9 cellular contexts compared by ENCODE assay signal in the genomic region with DNA sequence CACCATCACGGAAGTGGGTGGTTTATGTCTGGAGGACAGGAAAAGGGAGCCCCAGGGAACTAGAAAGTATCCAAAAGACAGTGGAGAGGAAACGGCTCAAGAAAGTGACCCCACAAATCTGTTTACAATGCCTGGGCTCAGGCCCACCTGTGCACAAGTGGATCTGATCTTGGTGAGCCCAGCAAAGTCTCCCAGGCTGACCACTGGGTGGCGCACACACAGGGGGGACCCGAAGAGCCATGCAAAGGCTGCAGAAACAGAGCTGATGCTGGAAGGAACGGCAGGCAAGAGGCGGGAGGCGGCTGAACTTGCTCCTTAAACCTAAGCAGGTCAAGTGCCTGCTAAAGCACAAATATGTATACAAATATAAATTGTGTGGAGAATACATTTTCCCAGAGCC. TPM values are rescaled to one million over a fixed set of nuclear protein-coding genes. Genes with fewer than 3 reads are reported as not detected.
DNase-seq lines count a peak whose midpoint lies in the region; ATAC-seq, FAIRE-seq and TF ChIP-seq lines count a peak whose summit lies in the region.
"Had no signal": no experiment of that assay in that cellular context is flagged by ENCODE, and none has a peak within 500 bp of the region (broad histone marks: within the 10 kb centered on the region; RNA-seq: fewer than 3 reads in every experiment).

No MANE protein-coding gene starts in this region.

- TF ChIP-seq EP300 in H1 (IDR thresholded peaks at IDR 0.05; ENCODE audit: borderline replicate concordance in 1 of 2, low read depth in 2 of 2, low read length in 2 of 2): no peak

- peaks cover 17% of the 10 kb centered on the region for H3K4me1 Mint-ChIP-seq in nephron
- H3K4me1 Mint-ChIP-seq: activated naive CD4-positive, alpha-beta T cell treated with anti-CD3 and anti-CD28 coated beads, Interleukin-2, amount 50 U/mL, for 24 hours had no signal

- peak; percentile 28 for FAIRE-seq in H1 (lab: Jason Lieb, UNC)

- H3K27me3 Mint-ChIP-seq in nephron (ENCODE audit: low read depth): no peaks in the 10 kb centered on the region
- H3K27me3 Mint-ChIP-seq: activated naive CD4-positive, alpha-beta T cell treated with anti-CD3 and anti-CD28 coated beads, Interleukin-2, amount 50 U/mL, for 24 hours had no signal

- peaks cover 28% of the 10 kb centered on the region for H3K36me3 Mint-ChIP-seq in nephron (ENCODE audit: low read depth)

- TF ChIP-seq RAD21 in H1 (IDR thresholded peaks at IDR 0.05 in 1 of 2, conservative IDR thresholded peaks at IDR 0.05 in 1 of 2; ENCODE audit: low read depth in 2 of 2, low read length in 2 of 2): peak; percentile 48 to 59

- no peaks in the 10 kb centered on the region for H3K4me1 ChIP-seq in H1 (replicated peaks in 1 of 4; ENCODE audit: control insufficient read depth in 3 of 4, insufficient read depth in 4 of 4, low read length in 3 of 4)

- no peak overlapping the region for H3K14ac ChIP-seq in H1 (ENCODE audit: insufficient read length)

- H3K4me3 Mint-ChIP-seq in nephron: no peak overlapping the region
- H3K4me3 Mint-ChIP-seq: activated naive CD4-positive, alpha-beta T cell treated with anti-CD3 and anti-CD28 coated beads, Interleukin-2, amount 50 U/mL, for 24 hours had no signal

- H3K9me3 ChIP-seq in MG63: no peaks in the 10 kb centered on the region
- no peaks in the 10 kb centered on the region for H3K9me3 ChIP-seq in H1 (ENCODE audit: insufficient read depth in 2 of 2, low read depth in 1 of 2, low read length in 1 of 2)

- H3K79me2 ChIP-seq in H1 (ENCODE audit: control insufficient read depth in 1 of 2, insufficient read depth in 2 of 2, low read length in 2 of 2): no peaks in the 10 kb centered on the region

- no peak overlapping the region for H4K8ac ChIP-seq in H1 (ENCODE audit: extremely low read depth, insufficient read depth, low read length)

- ATAC-seq in omental fat pad (ENCODE audit: low FRiP score): no peak

- no peak overlapping the region for H2AK5ac ChIP-seq in H1 (ENCODE audit: low read depth, low read length)

- no peak overlapping the region for H2BK5ac ChIP-seq in H1 (ENCODE audit: low read depth, low read length)

- peaks cover 12% of the 10 kb centered on the region for H3K36me3 ChIP-seq in MG63
- H3K36me3 ChIP-seq in H1 (ENCODE audit: control insufficient read depth in 2 of 4, insufficient read depth in 4 of 4, low read length in 3 of 4): peaks cover 0 to 4% (median 2%) of the 10 kb centered on the region in 4 experiments; a peak in 4 of 8 replicates

- no peak overlapping the region for H2AFZ ChIP-seq in H1 (ENCODE audit: low read length)

- peaks cover 14% of the 10 kb centered on the region for H3K9me3 Mint-ChIP-seq in nephron
- H3K9me3 Mint-ChIP-seq: activated naive CD4-positive, alpha-beta T cell treated with anti-CD3 and anti-CD28 coated beads, Interleukin-2, amount 50 U/mL, for 24 hours had no signal

- H3K18ac ChIP-seq in H1 (ENCODE audit: extremely low read depth, low read length): no peak overlapping the region

- 13% methylated on average over 3 of the region's 7 CpGs; no CpG with 5 or more reads in 1 of the 2 experiments for WGBS in H1 (ENCODE audit: extremely low coverage in 1 of 2, insufficient coverage in 1 of 2, insufficient read length in 1 of 2, insufficient replicate concordance in 2 of 2, low coverage in 1 of 2, low lambda C conversion rate in 2 of 2, missing lambda C conversion rate in 1 of 2), 2 experiments

- H3K4me3 ChIP-seq in MG63 (no peak overlapping the region), H1 (ENCODE audit: extremely low read depth in 1 of 4, insufficient read depth in 2 of 4, low read depth in 3 of 4, low read length in 4 of 4) (no peak overlapping the region)

- H3K4me2 ChIP-seq in H1 (ENCODE audit: insufficient read depth in 1 of 2, low read depth in 2 of 2, low read length in 2 of 2): no peak overlapping the region

- no peak overlapping the region for H3K9ac ChIP-seq in H1 (replicated peaks in 1 of 4; ENCODE audit: extremely low read depth in 1 of 4, low read depth in 3 of 4, low read length in 3 of 4)

- H2BK15ac ChIP-seq in H1 (ENCODE audit: low read length): no peak overlapping the region

- H3K79me1 ChIP-seq in H1 (ENCODE audit: low read depth, low read length): no peaks in the 10 kb centered on the region

- no peak overlapping the region for H3K56ac ChIP-seq in H1 (replicated peaks; ENCODE audit: insufficient read length, low read depth, low read length)

- CTCF ChIA-PET in H1 (lab: Charles Lee; ENCODE audit: partially characterized antibody): interaction anchor here (0.6 to 3.7 kb wide), 16 partner anchors 9 to 547 kb away, joined by 3 to 21 read pairs (median 4); partner anchors contain the start of genes HAUS7 and TREX2

- H4K5ac ChIP-seq in H1 (ENCODE audit: insufficient read length, low read depth, low read length): no peak overlapping the region

- POLR2A ChIA-PET in H1 (lab: Charles Lee; ENCODE audit: partially characterized antibody): no interaction called here

- H2BK20ac ChIP-seq in H1 (ENCODE audit: low read length): no peak overlapping the region

- TF ChIP-seq CTCF in H1 (IDR thresholded peaks at IDR 0.05; ENCODE audit: control extremely low read depth in 1 of 3, insufficient read depth in 1 of 3, low read depth in 1 of 3, low read length in 3 of 3): peak in 2 of 3 experiments; percentile 73 to 76; a peak in 3 of 4 replicates
- TF ChIP-seq CTCF in nephron (IDR thresholded peaks at IDR 0.05; ENCODE audit: unreplicated experiment in 3 of 3): peak; percentile 48 to 63 (median 52)
- TF ChIP-seq CTCF in omental fat pad (IDR thresholded peaks at IDR 0.05): no peak

- H3K23me2 ChIP-seq in H1 (ENCODE audit: low read depth, low read length): no peaks in the 10 kb centered on the region

- peaks cover 0 to 2% of the 10 kb centered on the region in 2 experiments for H4K20me1 ChIP-seq in H1 (replicated peaks in 1 of 2; ENCODE audit: control insufficient read depth in 1 of 2, insufficient read depth in 2 of 2, low read length in 2 of 2)

- no peak overlapping the region for H4K91ac ChIP-seq in H1 (replicated peaks; ENCODE audit: insufficient read length, low read length)

- DNase-seq in NCI-H1694 treated with DMSO at 0.1 percent for 48 hours (lab: John Stamatoyannopoulos, UW) (peak; percentile 13), NCI-H1694 (lab: John Stamatoyannopoulos, UW) (no peak), MG63 (peak; percentile 31), H1 (ENCODE audit: low read depth in 1 of 2, low spot score in 2 of 2) (no peak), LoVo (ENCODE audit: low spot score) (no peak), omental fat pad (ENCODE audit: low spot score) (no peak)
- DNase-seq in activated CD4-positive, alpha-beta T cell treated with anti-CD3 and anti-CD28 coated beads for 1 hour: peak; percentile 26

- H3K27ac Mint-ChIP-seq in nephron: no peak overlapping the region
- H3K27ac Mint-ChIP-seq: activated naive CD4-positive, alpha-beta T cell treated with anti-CD3 and anti-CD28 coated beads, Interleukin-2, amount 50 U/mL, for 24 hours had no signal

- H3K27me3 ChIP-seq in MG63: no peaks in the 10 kb centered on the region
- H3K27me3 ChIP-seq in H1 (replicated peaks in 1 of 4; ENCODE audit: control insufficient read depth in 3 of 4, extremely low read depth in 1 of 4, insufficient read depth in 3 of 4, low read length in 3 of 4): no peaks in the 10 kb centered on the region

- H3K23ac ChIP-seq in H1 (ENCODE audit: insufficient read length): no peak overlapping the region

- no peak overlapping the region for H3K27ac ChIP-seq in H1 (ENCODE audit: low read depth, low read length)

- no peak overlapping the region for H2BK12ac ChIP-seq in H1 (ENCODE audit: low read depth, low read length)

- no peak for TF ChIP-seq POLR2A in H1 (IDR thresholded peaks at IDR 0.05; ENCODE audit: control extremely low read depth in 1 of 2, low read depth in 2 of 2, low read length in 2 of 2)

- H3K4ac ChIP-seq in H1 (replicated peaks; ENCODE audit: insufficient read length, low read depth, low read length): no peak overlapping the region

- no peak overlapping the region for H2BK120ac ChIP-seq in H1 (replicated peaks; ENCODE audit: low read depth, low read length)

RNA-seq across cellular contexts. Expression of gene HAUS7, which starts 9.6 kb away (rescaled TPM):
- total RNA-seq in MG63 (2014; rRNA removed; shearing (Covaris generic); ENCODE audit: low replicate concordance): 42.4 and 101 TPM in 2 replicates
- total RNA-seq in H1 (2021; fragmentation: NEBNext Ultra II Directional; extraction: Animal tissue kit (Norgen Biotek cat#: 25700)): 53.4 and 54.0 TPM in 2 replicates
- polyA plus RNA-seq in H1 (2011; rRNA removed): 45.4 and 56.9 TPM in 2 replicates
- polyA plus RNA-seq in H1 (2011; cell fraction: cytosol; rRNA removed): 55.1 TPM
- polyA plus RNA-seq in H1 (2011; cell fraction: nucleus; rRNA removed): 89.9 TPM
- 22.9 to 64.8 TPM (median 56.1 TPM) in 4 replicates for polyA plus RNA-seq in H1 (2012, experiment 1 of 2)
- 50.9 TPM for polyA plus RNA-seq in H1 (2012, experiment 2 of 2)
- 30.3 TPM for polyA plus RNA-seq in H1 (2013, experiment 1 of 2)
- 32.6 TPM for polyA plus RNA-seq in H1 (2013, experiment 2 of 2)
- polyA minus RNA-seq in H1 (2011; rRNA and poly(A)+ RNA removed): 30.5 and 30.6 TPM in 2 replicates
- 20.8 TPM for polyA minus RNA-seq in H1 (2011; cell fraction: cytosol; rRNA and poly(A)+ RNA removed)
- polyA minus RNA-seq in H1 (2011; cell fraction: nucleus; rRNA and poly(A)+ RNA removed): 17.5 TPM
- 10 to 100 TPM; 14.9 to 35.0 (median 23.9) TPM for total RNA-seq in omental fat pad

RNA-seq across cellular contexts. Expression of gene TREX2, which starts 15.0 kb away (rescaled TPM):
- total RNA-seq in MG63 (2014; rRNA removed; shearing (Covaris generic); ENCODE audit: low replicate concordance): 12.0 TPM in 1 of 2 replicates, not detected in the other
- 0.69 and 0.71 TPM in 2 replicates for total RNA-seq in H1 (2021; fragmentation: NEBNext Ultra II Directional; extraction: Animal tissue kit (Norgen Biotek cat#: 25700))
- polyA plus RNA-seq in H1 (2011; rRNA removed): 0.80 and 1.5 TPM in 2 replicates
- 0.79 TPM for polyA plus RNA-seq in H1 (2011; cell fraction: cytosol; rRNA removed)
- 4.4 TPM for polyA plus RNA-seq in H1 (2011; cell fraction: nucleus; rRNA removed)
- polyA plus RNA-seq in H1 (2012, experiment 1 of 2): 0.30 to 0.61 TPM (median 0.49 TPM) in 4 replicates
- polyA plus RNA-seq in H1 (2012, experiment 2 of 2): 0.68 TPM
- 0.39 TPM for polyA plus RNA-seq in H1 (2013, experiment 1 of 2)
- 0.31 TPM for polyA plus RNA-seq in H1 (2013, experiment 2 of 2)
- polyA minus RNA-seq in H1 (2011; rRNA and poly(A)+ RNA removed): 0.22 and 0.38 TPM in 2 replicates
- 2.0 TPM for polyA minus RNA-seq in H1 (2011; cell fraction: cytosol; rRNA and poly(A)+ RNA removed)
- polyA minus RNA-seq in H1 (2011; cell fraction: nucleus; rRNA and poly(A)+ RNA removed): 5.1 TPM
- 1 to 10 TPM in 3 of 4 donors, under 1 TPM in 1; 0.69 to 4.2 (median 1.2) TPM for total RNA-seq in omental fat pad

RNA-seq across cellular contexts. Expression of gene BGN, which starts 34.0 kb away (rescaled TPM):
- total RNA-seq in MG63 (2014; rRNA removed; shearing (Covaris generic); ENCODE audit: low replicate concordance): 35.9 and 94.7 TPM in 2 replicates
- 2.1 and 2.4 TPM in 2 replicates for total RNA-seq in H1 (2021; fragmentation: NEBNext Ultra II Directional; extraction: Animal tissue kit (Norgen Biotek cat#: 25700))
- 1.8 and 2.7 TPM in 2 replicates for polyA plus RNA-seq in H1 (2011; rRNA removed)
- 0.84 TPM for polyA plus RNA-seq in H1 (2011; cell fraction: cytosol; rRNA removed)
- 1.7 TPM for polyA plus RNA-seq in H1 (2011; cell fraction: nucleus; rRNA removed)
- polyA plus RNA-seq in H1 (2012, experiment 1 of 2): 2.0 to 4.0 TPM (median 2.9 TPM) in 4 replicates
- polyA plus RNA-seq in H1 (2012, experiment 2 of 2): 3.3 TPM
- 9.6 TPM for polyA plus RNA-seq in H1 (2013, experiment 1 of 2)
- polyA plus RNA-seq in H1 (2013, experiment 2 of 2): 9.3 TPM
- 0.95 and 1.4 TPM in 2 replicates for polyA minus RNA-seq in H1 (2011; rRNA and poly(A)+ RNA removed)
- polyA minus RNA-seq in H1 (2011; cell fraction: cytosol; rRNA and poly(A)+ RNA removed): 2.4 TPM
- 1.6 TPM for polyA minus RNA-seq in H1 (2011; cell fraction: nucleus; rRNA and poly(A)+ RNA removed)
- total RNA-seq in omental fat pad: 10 to 100 TPM; 14.9 to 40.2 (median 18.6) TPM

RNA-seq across cellular contexts. Expression of gene ZFP92, which starts 49.6 kb away (rescaled TPM):
- 0.02 and 0.07 TPM in 2 replicates for total RNA-seq in MG63 (2014; rRNA removed; shearing (Covaris generic); ENCODE audit: low replicate concordance)
- total RNA-seq in H1 (2021; fragmentation: NEBNext Ultra II Directional; extraction: Animal tissue kit (Norgen Biotek cat#: 25700)): 0.41 and 0.46 TPM in 2 replicates
- polyA plus RNA-seq in H1 (2011; rRNA removed): 0.14 and 0.17 TPM in 2 replicates
- polyA plus RNA-seq in H1 (2011; cell fraction: cytosol; rRNA removed): 0.10 TPM
- polyA plus RNA-seq in H1 (2011; cell fraction: nucleus; rRNA removed): 0.23 TPM
- polyA plus RNA-seq in H1 (2012, experiment 1 of 2): 0.23 to 0.28 TPM (median 0.26 TPM) in 4 replicates
- 0.12 TPM for polyA plus RNA-seq in H1 (2012, experiment 2 of 2)
- polyA plus RNA-seq in H1 (2013, experiment 1 of 2): 0.16 TPM
- polyA plus RNA-seq in H1 (2013, experiment 2 of 2): 0.18 TPM
- polyA minus RNA-seq in H1 (2011; rRNA and poly(A)+ RNA removed): 0.25 and 0.27 TPM in 2 replicates
- polyA minus RNA-seq in H1 (2011; cell fraction: cytosol; rRNA and poly(A)+ RNA removed): 0.37 TPM
- polyA minus RNA-seq in H1 (2011; cell fraction: nucleus; rRNA and poly(A)+ RNA removed): 0.40 TPM
- total RNA-seq in omental fat pad: 1 to 10 TPM; 1.4 to 7.6 (median 4.2) TPM

RNA-seq across cellular contexts. Expression of gene ATP2B3, which starts 56.6 kb away (rescaled TPM):
- 0.13 TPM in 1 of 2 replicates, not detected in the other for total RNA-seq in MG63 (2014; rRNA removed; shearing (Covaris generic); ENCODE audit: low replicate concordance)
- total RNA-seq in H1 (2021; fragmentation: NEBNext Ultra II Directional; extraction: Animal tissue kit (Norgen Biotek cat#: 25700)): 0.15 and 0.19 TPM in 2 replicates
- 0.14 and 0.24 TPM in 2 replicates for polyA plus RNA-seq in H1 (2011; rRNA removed)
- polyA plus RNA-seq in H1 (2011; cell fraction: cytosol; rRNA removed): 0.12 TPM
- 0.83 TPM for polyA plus RNA-seq in H1 (2011; cell fraction: nucleus; rRNA removed)
- polyA plus RNA-seq in H1 (2012, experiment 1 of 2): 0.28 to 0.56 TPM (median 0.32 TPM) in 4 replicates
- polyA plus RNA-seq in H1 (2012, experiment 2 of 2): 0.14 TPM
- polyA plus RNA-seq in H1 (2013, experiment 1 of 2): 0.26 TPM
- 0.26 TPM for polyA plus RNA-seq in H1 (2013, experiment 2 of 2)
- polyA minus RNA-seq in H1 (2011; rRNA and poly(A)+ RNA removed): 0.24 and 0.25 TPM in 2 replicates
- not detected for polyA minus RNA-seq in H1 (2011; cell fraction: cytosol; rRNA and poly(A)+ RNA removed)
- polyA minus RNA-seq in H1 (2011; cell fraction: nucleus; rRNA and poly(A)+ RNA removed): 0.10 TPM
- not detected for total RNA-seq in omental fat pad

Comparison
In these comparisons a context has a peak if more than half of its experiments do, and no peak if none do; other contexts are left out.
1. DNase-seq: peak in NCI-H1694 treated with DMSO at 0.1 percent for 48 hours (single experiment), MG63 (single experiment) and activated CD4-positive, alpha-beta T cell treated with anti-CD3 and anti-CD28 coated beads for 1 hour (single experiment); none in NCI-H1694 (single experiment), H1 (0 of 2), LoVo (single experiment) and omental fat pad (single experiment).
2. CTCF ChIP-seq: peak in H1 (2 of 3) and nephron (3 of 3); none in omental fat pad (0 of 3).